16 cellular contexts compared by ENCODE assay signal in the genomic region with DNA sequence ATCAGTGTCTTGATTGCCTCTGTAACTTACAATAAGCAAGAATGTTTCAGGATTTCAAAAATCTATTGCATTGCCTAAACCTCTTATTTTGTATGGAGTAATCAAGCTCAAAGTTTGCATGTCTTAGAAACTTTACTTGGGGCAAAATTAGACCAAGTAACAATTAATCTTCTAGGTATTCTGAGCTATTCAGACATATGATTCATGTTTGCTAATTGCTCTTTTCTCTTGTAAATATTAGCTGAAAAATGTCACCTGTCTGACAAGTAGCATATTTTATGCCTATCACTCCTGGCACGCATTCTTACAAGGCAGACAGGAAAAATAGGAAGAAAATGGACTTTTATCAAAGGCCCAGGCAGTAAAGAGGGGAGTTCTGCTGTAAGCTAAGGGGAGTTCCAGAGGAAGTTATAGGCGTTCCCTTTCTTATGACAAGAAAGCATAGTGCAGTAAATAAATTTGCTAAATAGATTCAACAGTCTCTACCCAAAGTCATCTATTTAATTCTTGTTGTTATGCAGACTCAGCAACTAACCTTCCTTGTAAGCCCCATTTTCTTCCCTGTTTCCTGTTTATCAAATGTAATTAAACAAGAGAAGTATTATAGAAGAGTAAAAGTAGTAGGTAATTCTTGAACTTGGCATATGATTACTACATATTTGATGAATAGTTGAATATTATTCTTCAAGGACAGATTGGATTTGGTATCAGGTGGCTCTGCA. TPM values are rescaled to one million over a fixed set of nuclear protein-coding genes. Genes with fewer than 3 reads are reported as not detected.
A peak's percentile ranks its signal among the peaks of the same experiment; 100 is the strongest.
DNase-seq lines count a peak whose midpoint lies in the region; ATAC-seq, FAIRE-seq and TF ChIP-seq lines count a peak whose summit lies in the region.
"Had no signal": no experiment of that assay in that cellular context is flagged by ENCODE, and none has a peak within 500 bp of the region (broad histone marks: within the 10 kb centered on the region; RNA-seq: fewer than 3 reads in every experiment).

No MANE protein-coding gene starts in this region.

- H3K9me2 ChIP-seq in OCI-LY1 (ENCODE audit: low read depth, low read length): no peaks in the 10 kb centered on the region

- peak overlapping the region; percentile 95 for H3K27ac Mint-ChIP-seq in activated T-cell treated with anti-CD3 and anti-CD28 coated beads, Interleukin-2, amount 50 U/mL, for 72 hours
- H3K27ac Mint-ChIP-seq in stimulated activated naive CD8-positive, alpha-beta T cell treated with anti-CD3 and anti-CD28 coated beads, Interleukin-15, amount 100 ng/mL, for 72 hours: peak overlapping the region; percentile 29 to 86

- H3K36me3 ChIP-seq in OCI-LY1 (ENCODE audit: insufficient read depth, low read length): no peaks in the 10 kb centered on the region
- no peaks in the 10 kb centered on the region for H3K36me3 ChIP-seq in effector memory CD4-positive, alpha-beta T cell (ENCODE audit: control insufficient read depth, insufficient read depth, low read length)
- H3K36me3 ChIP-seq: MG63 had no signal

- no peak overlapping the region for H3K4me3 ChIP-seq in OCI-LY1 (ENCODE audit: low read depth, low read length, poor library complexity, severe bottlenecking)
- no peak overlapping the region for H3K4me3 ChIP-seq in effector memory CD4-positive, alpha-beta T cell (ENCODE audit: insufficient read depth, low read depth, low read length, poor library complexity, severe bottlenecking)
- H3K4me3 ChIP-seq: MG63 had no signal

- no peaks in the 10 kb centered on the region for H3K27me3 ChIP-seq in OCI-LY1 (ENCODE audit: insufficient read depth, low read length)
- H3K27me3 ChIP-seq in effector memory CD4-positive, alpha-beta T cell (replicated peaks; ENCODE audit: control insufficient read depth, insufficient read depth, low read length, poor library complexity, severe bottlenecking): no peaks in the 10 kb centered on the region
- H3K27me3 ChIP-seq: MG63 had no signal

- H3K4me1 ChIP-seq in OCI-LY1 (ENCODE audit: insufficient read depth, low read length, severe bottlenecking): peaks cover 26% of the 10 kb centered on the region
- H3K4me1 ChIP-seq in effector memory CD4-positive, alpha-beta T cell (ENCODE audit: control insufficient read depth, insufficient read depth, low read length, poor library complexity, severe bottlenecking): peaks cover 22% of the 10 kb centered on the region

- no peak overlapping the region for H3K9ac ChIP-seq in OCI-LY1 (ENCODE audit: low read length)

- no peak for DNase-seq in activated T-cell treated with anti-CD3 and anti-CD28 coated beads, Interleukin-2, amount 50 U/mL, for 72 hours
- DNase-seq in activated T-cell treated with anti-CD3 and anti-CD28 coated beads, Interleukin-2, amount 50 U/mL, for 48 hours: no peak
- DNase-seq in effector memory CD4-positive, alpha-beta T cell: no peak
- DNase-seq in stimulated activated naive CD8-positive, alpha-beta T cell treated with anti-CD3 and anti-CD28 coated beads, Interleukin-15, amount 100 ng/mL, for 72 hours: no peak
- DNase-seq in NCI-H2196 treated with DMSO at 0.1 percent for 48 hours (lab: John Stamatoyannopoulos, UW; ENCODE audit: unreplicated experiment) (no peak), frontal cortex (ENCODE audit: low spot score in 2 of 2) (no peak)
- DNase-seq: activated naive CD4-positive, alpha-beta T cell treated with anti-CD3 and anti-CD28 coated beads, Interleukin-2, amount 50 U/mL, for 16 hours; mesendoderm; MG63; NCI-H2081; T-helper 9 cell had no signal

- H3K9me3 ChIP-seq in OCI-LY1 (ENCODE audit: low read length): no peaks in the 10 kb centered on the region
- H3K9me3 ChIP-seq in effector memory CD4-positive, alpha-beta T cell (ENCODE audit: control insufficient read depth, low read length): no peaks in the 10 kb centered on the region
- H3K9me3 ChIP-seq: MG63 had no signal

- ATAC-seq in activated T-cell treated with anti-CD3 and anti-CD28 coated beads, Interleukin-2, amount 50 U/mL, for 72 hours (replicated peaks in 1 of 2): peak in 1 of 2 donors; percentile 58
- ATAC-seq in stimulated activated naive CD8-positive, alpha-beta T cell treated with anti-CD3 and anti-CD28 coated beads, Interleukin-15, amount 100 ng/mL, for 72 hours: no peak
- no peak for ATAC-seq in GM18870 (IDR thresholded peaks at IDR 0.05; ENCODE audit: unreplicated experiment)
- ATAC-seq: HCT116 had no signal

- FAIRE-seq in frontal cortex (lab: Jason Lieb, UNC): no peak
- FAIRE-seq: islet of Langerhans had no signal

- peaks cover 34% of the 10 kb centered on the region for H3K4me1 Mint-ChIP-seq in activated T-cell treated with anti-CD3 and anti-CD28 coated beads, Interleukin-2, amount 50 U/mL, for 72 hours (ENCODE audit: low read depth)
- H3K4me1 Mint-ChIP-seq in stimulated activated naive CD8-positive, alpha-beta T cell treated with anti-CD3 and anti-CD28 coated beads, Interleukin-15, amount 100 ng/mL, for 72 hours: peaks cover 23% of the 10 kb centered on the region

- TF ChIP-seq CTCF in OCI-LY1 (IDR thresholded peaks at IDR 0.05; ENCODE audit: low read length): no peak

- no peak overlapping the region for H3K4me2 ChIP-seq in OCI-LY1 (ENCODE audit: low read length)

- no peaks in the 10 kb centered on the region for H3K9me3 Mint-ChIP-seq in activated T-cell treated with anti-CD3 and anti-CD28 coated beads, Interleukin-2, amount 50 U/mL, for 72 hours
- H3K9me3 Mint-ChIP-seq in stimulated activated naive CD8-positive, alpha-beta T cell treated with anti-CD3 and anti-CD28 coated beads, Interleukin-15, amount 100 ng/mL, for 72 hours: no peaks in the 10 kb centered on the region

- H4K20me1 ChIP-seq in OCI-LY1 (ENCODE audit: insufficient read depth, low read length): no peaks in the 10 kb centered on the region

- H3K36me3 Mint-ChIP-seq in activated T-cell treated with anti-CD3 and anti-CD28 coated beads, Interleukin-2, amount 50 U/mL, for 72 hours (ENCODE audit: insufficient read depth in 2 of 2): peaks cover 0 to 2% of the 10 kb centered on the region in 2 donors

- H3K79me2 ChIP-seq in OCI-LY1 (ENCODE audit: insufficient read depth, low read length): no peaks in the 10 kb centered on the region

- no peaks in the 10 kb centered on the region for H3K27me3 Mint-ChIP-seq in activated T-cell treated with anti-CD3 and anti-CD28 coated beads, Interleukin-2, amount 50 U/mL, for 72 hours (ENCODE audit: low read depth)
- no peaks in the 10 kb centered on the region for H3K27me3 Mint-ChIP-seq in stimulated activated naive CD8-positive, alpha-beta T cell treated with anti-CD3 and anti-CD28 coated beads, Interleukin-15, amount 100 ng/mL, for 72 hours

- H2AFZ ChIP-seq in OCI-LY1 (ENCODE audit: low read length): 0 out of 2 replicates have a peak overlapping the region, but pooled peaks have one; percentile 8

- no peak overlapping the region for H3K27ac ChIP-seq in OCI-LY1 (ENCODE audit: low read depth, low read length, poor library complexity, severe bottlenecking)
- peak overlapping the region; percentile 43 for H3K27ac ChIP-seq in effector memory CD4-positive, alpha-beta T cell (ENCODE audit: insufficient read depth, low read length, poor library complexity, severe bottlenecking)

- H3F3A ChIP-seq in OCI-LY1 (ENCODE audit: insufficient read depth, low read length): no peaks in the 10 kb centered on the region

- peak overlapping the region; percentile 35 to 72 for H3K4me3 Mint-ChIP-seq in activated T-cell treated with anti-CD3 and anti-CD28 coated beads, Interleukin-2, amount 50 U/mL, for 72 hours
- peak overlapping the region in 1 of 2 donors; percentile 31 for H3K4me3 Mint-ChIP-seq in stimulated activated naive CD8-positive, alpha-beta T cell treated with anti-CD3 and anti-CD28 coated beads, Interleukin-15, amount 100 ng/mL, for 72 hours

RNA-seq across cellular contexts. Expression of a gene that starts 21.1 kb away (rescaled TPM):
- total RNA-seq in activated T-cell treated with anti-CD3 and anti-CD28 coated beads, Interleukin-2, amount 50 U/mL, for 72 hours: 1 to 10 TPM; 1.3 to 3.0 TPM
- 0.41 TPM for total RNA-seq in frontal cortex
- total RNA-seq: HT-29 had no signal
